In the genomic region with DNA sequence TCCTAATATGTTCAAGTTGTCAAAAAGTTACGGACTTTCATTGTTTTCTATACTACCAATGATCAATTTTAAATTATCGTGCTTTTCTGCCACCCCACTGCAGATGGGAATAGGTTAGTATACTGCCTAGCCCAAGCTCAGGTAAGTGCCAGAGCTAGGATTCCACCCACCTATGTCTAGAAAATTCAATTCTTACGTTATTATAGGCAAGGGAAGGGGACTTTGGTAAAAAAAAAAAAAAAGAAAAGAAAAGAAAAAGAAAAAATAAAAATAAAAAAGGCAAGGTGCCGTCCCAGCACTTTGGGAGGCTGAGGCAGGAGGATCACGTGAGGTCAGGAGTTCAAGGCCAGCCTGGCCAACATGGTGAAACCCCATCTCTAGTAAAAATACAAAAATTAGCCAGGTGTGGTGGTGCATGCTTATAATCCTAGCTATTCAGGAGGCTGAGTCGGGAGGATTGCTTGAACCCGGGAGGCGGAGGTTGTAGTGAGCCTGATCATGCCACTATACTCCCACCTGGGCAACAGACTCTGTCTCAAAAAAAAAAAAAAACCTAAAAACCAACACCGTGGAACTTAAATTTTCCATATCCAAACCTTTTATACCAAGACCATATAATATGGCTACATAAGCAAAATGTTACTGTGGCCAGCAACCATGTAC, we compare ENCODE assay signal across 9 cellular contexts. TPM values are rescaled to one million over a fixed set of nuclear protein-coding genes. Genes with fewer than 3 reads are reported as not detected.
DNase-seq lines count a peak whose midpoint lies in the region; ATAC-seq lines count a peak whose summit lies in the region.
"Had no signal": no experiment of that assay in that cellular context is flagged by ENCODE, and none has a peak within 500 bp of the region (broad histone marks: within the 10 kb centered on the region; RNA-seq: fewer than 3 reads in every experiment).

No MANE protein-coding gene starts in this region.

- CTCF ChIA-PET in activated CD4-positive, alpha-beta T cell treated with anti-CD3 and anti-CD28 coated beads for 36 hours (lab: Charles Lee), result interaction anchor here (0.7 to 0.9 kb wide), 2 partner anchors 57 to 263 kb away, joined by 3 to 4 read pairs; no protein-coding TSS in a partner anchor

- intact Hi-C loops in activated CD4-positive, alpha-beta T cell treated with anti-CD3 and anti-CD28 coated beads for 36 hours (cut with DNase I, micrococcal nuclease), result loop anchor here in 1 of 2 experiments (1.0 to 5.0 kb wide), 2 partner anchors 11 to 1106 kb away; no protein-coding TSS in a partner anchor
- intact Hi-C loops in activated T-helper 2 cell treated with anti-CD3 and anti-CD28 coated beads, Interferon-gamma antibody, Interleukin-2, Interleukin-4, amounts not matched to agents 10 μg/mL and 5 μg/mL and 100 μg/mL, durations not matched to agents 14 hours and 24 hours and 36 hours (cut with micrococcal nuclease), result loop anchor here (1.0 kb wide), 1 partner anchor 10 kb away; no protein-coding TSS in a partner anchor

- peak overlapping the region; percentile 94 for H3K4me3 Mint-ChIP-seq in activated CD4-positive, alpha-beta T cell treated with anti-CD3 and anti-CD28 coated beads for 36 hours
- peak overlapping the region; percentile 91 for H3K4me3 Mint-ChIP-seq in activated T-helper 2 cell treated with anti-CD3 and anti-CD28 coated beads, Interferon-gamma antibody, Interleukin-2, Interleukin-4, amounts not matched to agents 10 μg/mL and 5 μg/mL and 100 μg/mL, durations not matched to agents 14 hours and 24 hours and 36 hours (ENCODE audit: low read depth)

- no peak overlapping the region for H3K27ac ChIP-seq in iPS-20b (ENCODE audit: low read length)
- peak overlapping the region; percentile 89 for H3K27ac ChIP-seq in substantia nigra (ENCODE audit: low read depth, low read length, poor library complexity, severe bottlenecking)

- H3K36me3 Mint-ChIP-seq in activated CD4-positive, alpha-beta T cell treated with anti-CD3 and anti-CD28 coated beads for 36 hours (ENCODE audit: low read depth), result peaks cover 42% of the 10 kb centered on the region
- peaks cover 59% of the 10 kb centered on the region for H3K36me3 Mint-ChIP-seq in activated T-helper 2 cell treated with anti-CD3 and anti-CD28 coated beads, Interferon-gamma antibody, Interleukin-2, Interleukin-4, amounts not matched to agents 10 μg/mL and 5 μg/mL and 100 μg/mL, durations not matched to agents 14 hours and 24 hours and 36 hours (ENCODE audit: low read depth)

- no peaks in the 10 kb centered on the region for H3K27me3 ChIP-seq in iPS-20b (ENCODE audit: insufficient read depth, low read length)

- H3K9me3 ChIP-seq in iPS-20b (ENCODE audit: insufficient read depth, low read depth, low read length), result no peaks in the 10 kb centered on the region

- POLR2A ChIA-PET in activated CD4-positive, alpha-beta T cell treated with anti-CD3 and anti-CD28 coated beads for 36 hours (lab: Charles Lee), result interaction anchor here (1.3 kb wide), 1 partner anchor 687 kb away, joined by 3 read pairs; the partner anchor contains the start of gene PHC3

- H3K27me3 Mint-ChIP-seq in activated CD4-positive, alpha-beta T cell treated with anti-CD3 and anti-CD28 coated beads for 36 hours, result no peaks in the 10 kb centered on the region
- H3K27me3 Mint-ChIP-seq in activated T-helper 2 cell treated with anti-CD3 and anti-CD28 coated beads, Interferon-gamma antibody, Interleukin-2, Interleukin-4, amounts not matched to agents 10 μg/mL and 5 μg/mL and 100 μg/mL, durations not matched to agents 14 hours and 24 hours and 36 hours (ENCODE audit: low read depth), result no peaks in the 10 kb centered on the region

- peaks cover 15% of the 10 kb centered on the region for H3K4me1 Mint-ChIP-seq in activated CD4-positive, alpha-beta T cell treated with anti-CD3 and anti-CD28 coated beads for 36 hours
- peaks cover 12% of the 10 kb centered on the region for H3K4me1 Mint-ChIP-seq in activated T-helper 2 cell treated with anti-CD3 and anti-CD28 coated beads, Interferon-gamma antibody, Interleukin-2, Interleukin-4, amounts not matched to agents 10 μg/mL and 5 μg/mL and 100 μg/mL, durations not matched to agents 14 hours and 24 hours and 36 hours (ENCODE audit: low read depth)

- no peaks in the 10 kb centered on the region; the same call in 1 of the 2 replicates for H3K4me1 ChIP-seq in iPS-20b (ENCODE audit: insufficient read depth, low read length)

- ATAC-seq in activated CD4-positive, alpha-beta T cell treated with anti-CD3 and anti-CD28 coated beads for 36 hours, result no peak
- ATAC-seq in GM18868 (IDR thresholded peaks at IDR 0.05; ENCODE audit: unreplicated experiment) (no peak), HG03457 (IDR thresholded peaks at IDR 0.05; ENCODE audit: unreplicated experiment) (no peak)

- no peaks in the 10 kb centered on the region for H3K9me3 Mint-ChIP-seq in activated CD4-positive, alpha-beta T cell treated with anti-CD3 and anti-CD28 coated beads for 36 hours (ENCODE audit: low read depth)
- no peaks in the 10 kb centered on the region for H3K9me3 Mint-ChIP-seq in activated T-helper 2 cell treated with anti-CD3 and anti-CD28 coated beads, Interferon-gamma antibody, Interleukin-2, Interleukin-4, amounts not matched to agents 10 μg/mL and 5 μg/mL and 100 μg/mL, durations not matched to agents 14 hours and 24 hours and 36 hours

- H3K9ac ChIP-seq in iPS-20b (ENCODE audit: low read depth, low read length), result peak overlapping the region; percentile 100

- peak overlapping the region; percentile 99 for H3K4me3 ChIP-seq in iPS-20b (ENCODE audit: low read length)

- peaks cover 41% of the 10 kb centered on the region for H3K36me3 ChIP-seq in iPS-20b (ENCODE audit: insufficient read depth, low read depth, low read length)

- peak; percentile 11 for DNase-seq in activated CD4-positive, alpha-beta T cell treated with anti-CD3 and anti-CD28 coated beads for 36 hours
- DNase-seq in activated CD4-positive, alpha-beta T cell treated with anti-CD3 and anti-CD28 coated beads for 4 hours, result no peak
- DNase-seq in activated T-helper 2 cell treated with anti-CD3 and anti-CD28 coated beads, Interferon-gamma antibody, Interleukin-2, Interleukin-4, amounts not matched to agents 10 μg/mL and 5 μg/mL and 100 μg/mL, durations not matched to agents 14 hours and 24 hours and 36 hours (ENCODE audit: low spot score), result no peak
- no peak for DNase-seq in substantia nigra (lab: John Stamatoyannopoulos, UW)
- DNase-seq in NCI-H748 treated with DMSO at 0.1 percent for 48 hours (lab: John Stamatoyannopoulos, UW), result no peak
- DNase-seq: C1 segment of cervical spinal cord had no signal

- H3K27ac Mint-ChIP-seq in activated CD4-positive, alpha-beta T cell treated with anti-CD3 and anti-CD28 coated beads for 36 hours, result peak overlapping the region; percentile 99
- H3K27ac Mint-ChIP-seq in activated T-helper 2 cell treated with anti-CD3 and anti-CD28 coated beads, Interferon-gamma antibody, Interleukin-2, Interleukin-4, amounts not matched to agents 10 μg/mL and 5 μg/mL and 100 μg/mL, durations not matched to agents 14 hours and 24 hours and 36 hours, result peak overlapping the region; percentile 97

RNA-seq across cellular contexts. Expression of gene RPL22L1, which starts 1.3 kb away (rescaled TPM):
- total RNA-seq in activated CD4-positive, alpha-beta T cell treated with anti-CD3 and anti-CD28 coated beads for 36 hours, result 100 to 1,000 TPM; 186 to 441 TPM
- total RNA-seq in activated T-helper 2 cell treated with anti-CD3 and anti-CD28 coated beads, Interferon-gamma antibody, Interleukin-2, Interleukin-4, amounts not matched to agents 10 μg/mL and 5 μg/mL and 100 μg/mL, durations not matched to agents 14 hours and 24 hours and 36 hours, result 165 and 173 TPM in 2 replicates

RNA-seq across cellular contexts. Expression of gene EIF5A2, which starts 39.7 kb away (rescaled TPM):
- 1 to 10 TPM; 4.7 to 5.7 TPM for total RNA-seq in activated CD4-positive, alpha-beta T cell treated with anti-CD3 and anti-CD28 coated beads for 36 hours
- total RNA-seq in activated T-helper 2 cell treated with anti-CD3 and anti-CD28 coated beads, Interferon-gamma antibody, Interleukin-2, Interleukin-4, amounts not matched to agents 10 μg/mL and 5 μg/mL and 100 μg/mL, durations not matched to agents 14 hours and 24 hours and 36 hours, result 9.8 and 10.8 TPM in 2 replicates
